Comparison of ENCODE assay signal across 2 cellular contexts in genomic region chr7:36132025-36132424, GRCh38.
TF ChIP-seq lines count a peak whose summit lies in the region.

No MANE protein-coding gene starts in this region.

TF ChIP-seq in IMR-90, 13 proteins besides CTCF, POLR2A, EP300 and RAD21:
- TF ChIP-seq SMC3 (IDR thresholded peaks at IDR 0.05; ENCODE audit: low read depth, low read length) (no peak), BHLHE40 (IDR thresholded peaks at IDR 0.05; ENCODE audit: low read depth, low read length) (no peak), NFE2L2 (IDR thresholded peaks at IDR 0.05; ENCODE audit: low read depth, low read length) (no peak), RCOR1 (IDR thresholded peaks at IDR 0.05; ENCODE audit: insufficient replicate concordance, low read length) (no peak), USF2 (IDR thresholded peaks at IDR 0.05; ENCODE audit: low read depth, low read length) (no peak), MXI1 (IDR thresholded peaks at IDR 0.05; ENCODE audit: borderline replicate concordance, low read depth, low read length) (no peak), RFX5 (IDR thresholded peaks at IDR 0.05; ENCODE audit: low read depth, low read length) (no peak), FOS (IDR thresholded peaks at IDR 0.05; ENCODE audit: low read depth, low read length) (no peak), CHD1 (IDR thresholded peaks at IDR 0.05; ENCODE audit: low read depth, low read length) (no peak)

TF ChIP-seq in H1, 55 proteins besides CTCF, POLR2A, EP300 and RAD21:
- TF ChIP-seq NANOG (IDR thresholded peaks at IDR 0.05; ENCODE audit: insufficient read depth, low read depth, low read length, poor library complexity, severe bottlenecking) (no peak), TCF12 (IDR thresholded peaks at IDR 0.05; ENCODE audit: low read depth, low read length) (no peak), SIN3A (conservative IDR thresholded peaks at IDR 0.05 in 1 of 2, IDR thresholded peaks at IDR 0.05 in 1 of 2; ENCODE audit: low read depth in 1 of 2, low read length in 2 of 2) (no peak), BRCA1 (IDR thresholded peaks at IDR 0.05; ENCODE audit: low read depth, low read length) (no peak), RNF2 (IDR thresholded peaks at IDR 0.05; ENCODE audit: borderline replicate concordance, low read depth, low read length, missing control alignments, poor library complexity, severe bottlenecking) (no peak), CBX5 (IDR thresholded peaks at IDR 0.05; ENCODE audit: low read depth, low read length) (no peak), ASH2L (IDR thresholded peaks at IDR 0.05; ENCODE audit: low read length) (no peak), CHD1 (IDR thresholded peaks at IDR 0.05; ENCODE audit: low read depth, low read length) (no peak), CEBPB (IDR thresholded peaks at IDR 0.05; ENCODE audit: low read depth, low read length) (no peak), SIX5 (IDR thresholded peaks at IDR 0.05; ENCODE audit: low read depth, low read length) (no peak)
